In genomic region chr10:44353721-44354120, GRCh38 we compare ENCODE assay signal across 29 cellular contexts. TPM values are rescaled to one million over a fixed set of nuclear protein-coding genes. Genes with fewer than 3 reads are reported as not detected.
"Had no signal": no experiment of that assay in that cellular context is flagged by ENCODE, and none has a peak within 500 bp of the region (broad histone marks: within the 10 kb centered on the region; RNA-seq: fewer than 3 reads in every experiment).

No MANE protein-coding gene starts in this region.

- H3K79me2 ChIP-seq: hepatocyte had no signal

- H3K27ac Mint-ChIP-seq: endodermal cell; memory B cell; naive thymus-derived CD4-positive, alpha-beta T cell; progenitor cell of endocrine pancreas; stimulated activated effector memory CD8-positive, alpha-beta T cell treated with anti-CD3 and anti-CD28 coated beads, Interleukin-12 subunit alpha, Interleukin-12 subunit beta, amount 100 ng/mL, for 72 hours; type B pancreatic cell had no signal

- H3K9me3 Mint-ChIP-seq: endodermal cell; nephron; stimulated activated effector memory CD8-positive, alpha-beta T cell treated with anti-CD3 and anti-CD28 coated beads, Interleukin-12 subunit alpha, Interleukin-12 subunit beta, amount 100 ng/mL, for 72 hours; type B pancreatic cell had no signal

- H3K4me3 Mint-ChIP-seq: endodermal cell; memory B cell; naive thymus-derived CD4-positive, alpha-beta T cell; nephron; stimulated activated effector memory CD8-positive, alpha-beta T cell treated with anti-CD3 and anti-CD28 coated beads, Interleukin-12 subunit alpha, Interleukin-12 subunit beta, amount 100 ng/mL, for 72 hours; type B pancreatic cell had no signal

- H3K4me1 Mint-ChIP-seq: memory B cell; stimulated activated effector memory CD8-positive, alpha-beta T cell treated with anti-CD3 and anti-CD28 coated beads, Interleukin-12 subunit alpha, Interleukin-12 subunit beta, amount 100 ng/mL, for 72 hours had no signal

- H2AFZ ChIP-seq: hepatocyte had no signal

- H3K36me3 Mint-ChIP-seq: memory B cell; naive thymus-derived CD4-positive, alpha-beta T cell; stimulated activated effector memory CD8-positive, alpha-beta T cell treated with anti-CD3 and anti-CD28 coated beads, Interleukin-12 subunit alpha, Interleukin-12 subunit beta, amount 100 ng/mL, for 72 hours; type B pancreatic cell had no signal

- H3K4me1 ChIP-seq: right lobe of liver, tibial artery, uterus had no signal

- H3K4me3 ChIP-seq: dorsolateral prefrontal cortex, gastroesophageal sphincter, heart left ventricle, hepatocyte, lung, ovary, right lobe of liver, testis, tibial artery, uterus had no signal

- DNase-seq: effector CD4-positive, alpha-beta T cell; foreskin fibroblast; heart left ventricle; kidney; midbrain; naive thymus-derived CD4-positive, alpha-beta T cell; occipital lobe; ovary; right lobe of liver; stimulated activated CD4-positive, alpha-beta T cell treated with anti-CD3 and anti-CD28 coated beads, Interleukin-2, amount 100 ng/mL, for 24 hours; stimulated activated CD4-positive, alpha-beta T cell treated with anti-CD3 and anti-CD28 coated beads, Interleukin-4, amount 100 ng/mL, for 24 hours; stimulated activated naive CD8-positive, alpha-beta T cell treated with anti-CD3 and anti-CD28 coated beads, Interleukin-15, Interleukin-2, amounts not matched to agents 100 U/mL and 50 U/mL, for 24 hours; substantia nigra; testis had no signal

- H3K4me2 ChIP-seq: hepatocyte had no signal

- H3K27ac ChIP-seq: dorsolateral prefrontal cortex, epithelial cell of prostate, gastroesophageal sphincter, hepatocyte, ovary, right lobe of liver, testis, tibial artery, uterus had no signal

- H3K27me3 ChIP-seq: dorsolateral prefrontal cortex, gastroesophageal sphincter, heart left ventricle, hepatocyte, ovary, right lobe of liver, testis, tibial artery, uterus had no signal

- ATAC-seq: esophagus mucosa; gastroesophageal sphincter; heart left ventricle; left lobe of liver; naive thymus-derived CD4-positive, alpha-beta T cell; right lobe of liver; stimulated activated effector memory CD8-positive, alpha-beta T cell treated with anti-CD3 and anti-CD28 coated beads, Interleukin-12 subunit alpha, Interleukin-12 subunit beta, amount 100 ng/mL, for 72 hours; stimulated activated naive CD8-positive, alpha-beta T cell treated with anti-CD3 and anti-CD28 coated beads, Interleukin-15, Interleukin-2, amounts not matched to agents 100 U/mL and 50 U/mL, for 24 hours had no signal

- H3K9me3 ChIP-seq: gastroesophageal sphincter, heart left ventricle, ovary, right lobe of liver, testis, tibial artery, uterus had no signal

- H3K36me3 ChIP-seq: gastroesophageal sphincter, heart left ventricle, ovary, right lobe of liver, tibial artery, uterus had no signal

RNA-seq across cellular contexts. Expression of gene CXCL12, which starts 31.2 kb away (rescaled TPM):
- total RNA-seq: naive thymus-derived CD4-positive, alpha-beta T cell had no signal
- polyA plus RNA-seq: naive thymus-derived CD4-positive, alpha-beta T cell had no signal
